Comparison of ENCODE assay signal across 8 cellular contexts in the genomic region with DNA sequence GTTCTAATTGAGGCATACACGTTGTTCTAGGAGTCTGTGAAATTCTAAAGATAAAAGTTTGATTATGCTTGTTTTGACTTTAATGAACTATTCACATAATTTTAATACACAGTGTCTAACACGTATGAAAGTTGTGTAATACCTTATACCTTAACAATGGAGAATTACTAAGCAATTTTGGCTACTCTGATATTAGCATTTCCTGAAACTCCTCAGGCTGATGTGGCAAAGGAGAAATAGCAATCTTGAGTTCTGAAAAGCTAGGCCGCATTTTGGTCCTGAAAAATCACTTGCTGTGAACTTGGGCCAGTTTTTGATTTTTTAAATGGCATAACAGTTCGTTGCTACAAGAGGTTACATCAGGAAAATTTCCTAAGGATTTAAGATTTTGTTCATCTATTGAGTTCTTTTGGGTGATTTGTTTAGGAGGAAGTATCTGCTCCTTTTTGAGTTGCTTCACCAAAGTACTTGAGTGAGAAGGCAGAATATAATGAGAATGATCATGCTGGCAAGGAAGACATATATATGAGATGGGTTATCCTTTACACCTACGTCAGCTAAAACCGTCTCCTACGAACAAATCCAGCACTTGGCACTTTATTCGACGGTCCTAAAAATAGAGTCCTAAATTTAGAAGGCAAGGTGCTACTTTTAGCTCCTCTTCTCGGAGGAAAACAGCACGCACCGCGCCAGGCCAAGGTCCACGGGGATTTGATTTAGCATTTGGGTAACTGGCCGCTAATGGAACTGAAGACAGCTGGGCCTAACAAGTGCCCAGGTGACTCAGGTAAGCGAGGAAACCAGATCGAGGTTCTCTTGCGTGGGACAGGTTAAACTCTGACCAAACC. TPM values are rescaled to one million over a fixed set of nuclear protein-coding genes. Genes with fewer than 3 reads are reported as not detected.
DNase-seq lines count a peak whose midpoint lies in the region; ATAC-seq and TF ChIP-seq lines count a peak whose summit lies in the region.

No MANE protein-coding gene starts in this region.

- H4K8ac ChIP-seq in mesendoderm (ENCODE audit: low read depth, low read length) = no peak overlapping the region

- TF ChIP-seq CTCF in OCI-LY3 (IDR thresholded peaks at IDR 0.05; ENCODE audit: low read depth, low read length) = no peak
- no peak for TF ChIP-seq CTCF in coronary artery (IDR thresholded peaks at IDR 0.05)
- peak in 2 of 5 experiments; percentile 10 to 13 for TF ChIP-seq CTCF in transverse colon (IDR thresholded peaks at IDR 0.05)

- no peak overlapping the region for H2AK5ac ChIP-seq in mesendoderm (ENCODE audit: low read length)

- H3K9me3 ChIP-seq in OCI-LY3 (ENCODE audit: insufficient read depth, low read length) = 0 out of 2 replicates have a peak, but pooled peaks cover 3% of the 10 kb centered on the region
- H3K9me3 ChIP-seq in transverse colon = no peaks in the 10 kb centered on the region

- peak overlapping the region; percentile 98 for H3K56ac ChIP-seq in mesendoderm (ENCODE audit: low read length)

- peak overlapping the region; percentile 85 for H3K18ac ChIP-seq in mesendoderm (ENCODE audit: low read length)

- H4K20me1 ChIP-seq in OCI-LY3 (ENCODE audit: insufficient read depth, low read length) = peaks cover 4% of the 10 kb centered on the region; the same call in 1 of the 2 replicates

- in situ Hi-C loops in transverse colon (cut with MboI; ENCODE audit: low pct_ligation_motif_present in 1 of 4, low pct_unique_long_range_greater_than_20kb in 1 of 4, low sequenced_read_pairs in 3 of 4) = no loop called here

- DNase-seq in coronary artery (ENCODE audit: low spot score) = no peak
- DNase-seq in mesendoderm = no peak
- no peak for DNase-seq in transverse colon

- peak overlapping the region; percentile 93 for H3K27ac ChIP-seq in ACC112 (ENCODE audit: low read depth, low read length)
- peak overlapping the region; percentile 75 for H3K27ac ChIP-seq in OCI-LY3 (ENCODE audit: low read length)
- H3K27ac ChIP-seq in coronary artery = peak overlapping the region; percentile 97 to 100
- peak overlapping the region; percentile 99 for H3K27ac ChIP-seq in mesendoderm (ENCODE audit: low read depth, low read length)
- H3K27ac ChIP-seq in transverse colon = peak overlapping the region; percentile 92 to 99 (median 96)

- no peak overlapping the region for H2BK5ac ChIP-seq in mesendoderm (ENCODE audit: low read length)

- H3K36me3 ChIP-seq in ACC112 (ENCODE audit: insufficient read depth, low read length) = no peaks in the 10 kb centered on the region
- peaks cover 6% of the 10 kb centered on the region for H3K36me3 ChIP-seq in OCI-LY3 (replicated peaks; ENCODE audit: low read depth, low read length)
- H3K36me3 ChIP-seq in mesendoderm (ENCODE audit: control insufficient read depth, insufficient read depth, low read length) = no peaks in the 10 kb centered on the region
- H3K36me3 ChIP-seq in transverse colon = no peaks in the 10 kb centered on the region

- H3K27me3 ChIP-seq in ACC112 (ENCODE audit: insufficient read depth, low read length) (no peaks in the 10 kb centered on the region), OCI-LY3 (ENCODE audit: low read depth, low read length) (no peaks in the 10 kb centered on the region), mesendoderm (ENCODE audit: insufficient read depth, low read length, poor library complexity) (no peaks in the 10 kb centered on the region), transverse colon (no peaks in the 10 kb centered on the region)

- peak overlapping the region; percentile 41 for H3K4ac ChIP-seq in mesendoderm (ENCODE audit: low read depth, low read length)

- WGBS in mesendoderm (ENCODE audit: extremely low coverage, insufficient coverage, low lambda C conversion rate) = no CpG with 5 or more reads among the region's 18 CpGs
- WGBS in transverse colon (ENCODE audit: low coverage in 1 of 2), 2 donors = 12 to 24% methylated on average over 7 to 18 of the region's 18 CpGs

- H3K79me2 ChIP-seq in ACC112 (ENCODE audit: control insufficient read depth, insufficient read depth, low read length, unreplicated experiment) (peaks cover 32% of the 10 kb centered on the region), OCI-LY3 (ENCODE audit: low read length) (peaks cover 40% of the 10 kb centered on the region), mesendoderm (ENCODE audit: control insufficient read depth, insufficient read depth, low read length) (peaks cover 5% of the 10 kb centered on the region)

- H3K9ac ChIP-seq in OCI-LY3 (ENCODE audit: low read length) (peak overlapping the region; percentile 83), mesendoderm (ENCODE audit: low read length) (peak overlapping the region; percentile 86)

- peak overlapping the region; percentile 66 for H2BK15ac ChIP-seq in mesendoderm (replicated peaks; ENCODE audit: low read depth)

- H3K4me3 ChIP-seq in ACC112 (ENCODE audit: low read depth, low read length) (peak overlapping the region; percentile 97), OCI-LY3 (ENCODE audit: low read length) (peak overlapping the region; percentile 91), coronary artery (peak overlapping the region; percentile 83), mesendoderm (ENCODE audit: low read length) (peak overlapping the region; percentile 40), transverse colon (peak overlapping the region; percentile 70 to 95 (median 80))

- H3K79me1 ChIP-seq in mesendoderm (ENCODE audit: low read length) = peaks cover 2% of the 10 kb centered on the region

- H2AFZ ChIP-seq in ACC112 (ENCODE audit: low read length, unreplicated experiment) = peak overlapping the region; percentile 84
- H2AFZ ChIP-seq in OCI-LY3 (ENCODE audit: low read depth, low read length) = peak overlapping the region; percentile 95

- no peak for TF ChIP-seq EP300 in transverse colon (IDR thresholded peaks at IDR 0.05; ENCODE audit: low read depth)

- no peak for TF ChIP-seq POLR2A in transverse colon (IDR thresholded peaks at IDR 0.05)

- H3K23ac ChIP-seq in mesendoderm (ENCODE audit: low read length) = no peak overlapping the region

- peak; percentile 1 for ATAC-seq in GM18867 (IDR thresholded peaks at IDR 0.05; ENCODE audit: unreplicated experiment)
- no peak for ATAC-seq in GM19395 (IDR thresholded peaks at IDR 0.05; ENCODE audit: unreplicated experiment)
- no peak for ATAC-seq in GM19463 (IDR thresholded peaks at IDR 0.05; ENCODE audit: unreplicated experiment)

- intact Hi-C loops in transverse colon (cut with DNase I; ENCODE audit: low total_unique reads) = loop anchor here (5.0 kb wide), 1 partner anchor 89 kb away; a partner anchor contains a TSS

- peak overlapping the region; percentile 52 for H2BK120ac ChIP-seq in mesendoderm (ENCODE audit: low read depth, low read length)

- H4K5ac ChIP-seq in mesendoderm (ENCODE audit: low read length) = no peak overlapping the region

- H3K4me1 ChIP-seq in ACC112 (ENCODE audit: control insufficient read depth, insufficient read depth, low read length, unreplicated experiment) (peaks cover 20% of the 10 kb centered on the region), OCI-LY3 (ENCODE audit: low read length) (peaks cover 24% of the 10 kb centered on the region), mesendoderm (ENCODE audit: control insufficient read depth, low read depth, low read length) (peaks cover 2% of the 10 kb centered on the region), transverse colon (peaks cover 8 to 42% (median 22%) of the 10 kb centered on the region in 4 donors)

- H3K4me2 ChIP-seq in OCI-LY3 (ENCODE audit: low read length) (peak overlapping the region; percentile 89), mesendoderm (ENCODE audit: low read length) (peak overlapping the region; percentile 77)

RNA-seq across cellular contexts. Expression of a gene that starts 32.2 kb away (rescaled TPM):
- 12.0 TPM for polyA plus RNA-seq in mesendoderm (2013, experiment 1 of 2)
- 11.9 TPM for polyA plus RNA-seq in mesendoderm (2013, experiment 2 of 2)
- total RNA-seq in transverse colon = 10 to 100 TPM; 54.1 to 83.0 (median 71.4) TPM

Comparison
In these comparisons a context has a peak if more than half of its experiments do, and no peak if none do; other contexts are left out.
1. H3K4me3 ChIP-seq: peak in every context shown above with its lines; median percentile 97 in ACC112; 91 in OCI-LY3; 83 in coronary artery; 80 in transverse colon; 40 in mesendoderm.